Comparison of ENCODE assay signal across 27 cellular contexts in genomic region chr15:61253186-61253585, GRCh38.
"Had no signal": no experiment of that assay in that cellular context is flagged by ENCODE, and none has a peak within 500 bp of the region (broad histone marks: within the 10 kb centered on the region; RNA-seq: fewer than 3 reads in every experiment).

No MANE protein-coding gene starts in this region.

- H3K27me3 ChIP-seq: ascending aorta, cardiac muscle cell had no signal

- H3K4me1 ChIP-seq: ascending aorta had no signal

- H3K9me3 ChIP-seq: ascending aorta had no signal

- H3K4me3 ChIP-seq: ascending aorta, cardiac muscle cell had no signal

- ATAC-seq: activated CD8-positive, alpha-beta T cell treated with anti-CD3 and anti-CD28 coated beads for 36 hours; activated naive CD8-positive, alpha-beta T cell treated with anti-CD3 and anti-CD28 coated beads, Interleukin-2, amount 50 U/mL, for 24 hours had no signal

- H3K27ac ChIP-seq: ascending aorta, cardiac muscle cell, VCaP had no signal

- DNase-seq: activated B cell treated with CpG ODN at 0.5 μM for 24 hours; activated CD4-positive, alpha-beta memory T cell treated with anti-CD3 and anti-CD28 coated beads for 36 hours; activated CD4-positive, alpha-beta T cell treated with anti-CD3 and anti-CD28 coated beads for 4 hours; activated CD4-positive, alpha-beta T cell treated with anti-CD3 and anti-CD28 coated beads, Interleukin-2, amount 10 ng/mL, durations not matched to agents 24 days and 14 days; activated CD4-positive, alpha-beta T cell treated with anti-CD3 and anti-CD28 coated beads, Interleukin-2, amount 50 U/mL, for 1 hour; activated CD4-positive, alpha-beta T cell treated with anti-CD3 and anti-CD28 coated beads, Interleukin-2, amount 50 U/mL, for 4 hours; activated CD4-positive, CD25-positive, alpha-beta regulatory T cell treated with anti-CD3 and anti-CD28 coated beads, Interleukin-2, amount 50 U/mL, for 72 hours; activated CD8-positive, alpha-beta memory T cell treated with anti-CD3 and anti-CD28 coated beads, Interleukin-2, amount 50 U/mL, for 48 hours; activated CD8-positive, alpha-beta T cell treated with anti-CD3 and anti-CD28 coated beads for 36 hours; activated effector memory CD4-positive, alpha-beta T cell treated with Interleukin-2 at 50 U/mL for 16 hours; activated gamma-delta T cell; activated naive CD4-positive, alpha-beta T cell treated with anti-CD3 and anti-CD28 coated beads, Interleukin-2, amount 10 ng/mL, durations not matched to agents 7 days and 5 days; activated naive CD4-positive, alpha-beta T cell treated with Interleukin-2 at 50 U/mL for 16 hours; activated naive CD8-positive, alpha-beta T cell treated with anti-CD3 and anti-CD28 coated beads, Interleukin-2, amount 10 ng/mL, durations not matched to agents 7 days and 5 days; activated naive CD8-positive, alpha-beta T cell treated with anti-CD3 and anti-CD28 coated beads, Interleukin-2, amount 50 U/mL, for 24 hours; activated T-cell treated with anti-CD3 and anti-CD28 coated beads, Interleukin-2, amount 50 U/mL, for 24 hours; activated T-cell treated with anti-CD3 and anti-CD28 coated beads, Interleukin-2, amount 50 U/mL, for 48 hours; amygdala; anterior cingulate cortex; caudate nucleus; cerebellar nuclear complex; T-helper 1 cell; T-helper 2 cell; T-helper 9 cell had no signal

- H3K36me3 ChIP-seq: ascending aorta, cardiac muscle cell had no signal
